Comparison of ENCODE assay signal across 25 cellular contexts in the genomic region with DNA sequence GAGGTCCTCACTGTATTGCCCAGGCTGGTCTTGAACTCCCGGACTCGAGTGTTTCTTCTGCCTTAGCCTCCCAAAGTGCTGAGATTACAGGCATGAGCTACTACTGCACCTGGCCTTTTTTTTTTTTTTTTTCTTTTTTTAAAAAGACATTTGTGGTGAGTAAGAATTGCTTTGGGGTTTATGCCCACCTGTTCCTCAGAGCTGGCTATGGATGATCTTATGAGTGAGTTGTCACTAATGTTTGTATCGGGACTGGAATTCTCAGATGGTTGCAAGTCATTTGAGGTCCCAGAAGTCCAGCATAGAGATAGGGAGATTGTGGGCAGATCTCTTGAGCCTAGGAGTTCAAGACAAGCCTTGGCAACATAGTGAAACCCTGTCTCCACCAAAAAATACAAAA.
"Had no signal": no experiment of that assay in that cellular context is flagged by ENCODE, and none has a peak within 500 bp of the region (broad histone marks: within the 10 kb centered on the region; RNA-seq: fewer than 3 reads in every experiment).

No MANE protein-coding gene starts in this region.

- H3K4me3 ChIP-seq: cardiac muscle cell, Peyer's patch, SJSA1 had no signal

- H3K27me3 ChIP-seq: brain microvascular endothelial cell, cardiac muscle cell, Peyer's patch, SJSA1 had no signal

- H3K27ac Mint-ChIP-seq: activated T-helper 1 cell treated with anti-CD3 and anti-CD28 coated beads, Interleukin-12 subunit alpha, Interleukin-12 subunit beta, Interleukin-2, Interleukin-4 antibody, amounts not matched to agents 30 ng/mL and 10 ng/mL and 1 ng/mL, durations not matched to agents 14 hours and 24 hours and 36 hours had no signal

- DNase-seq: activated CD4-positive, alpha-beta T cell treated with anti-CD3 and anti-CD28 coated beads for 4 hours; activated CD8-positive, alpha-beta memory T cell treated with anti-CD3 and anti-CD28 coated beads, Interleukin-2, amount 50 U/mL, for 4 hours; activated CD8-positive, alpha-beta T cell treated with anti-CD3 and anti-CD28 coated beads for 36 hours; activated effector memory CD4-positive, alpha-beta T cell treated with anti-CD3 and anti-CD28 coated beads, Interleukin-2, amount 50 U/mL, for 16 hours; activated naive CD4-positive, alpha-beta T cell treated with Interleukin-2 at 50 U/mL for 16 hours; brain microvascular endothelial cell; IMR-90; KBM-7; NCI-H1092; NCI-H1417; NCI-H1930; NCI-H2171; NCI-H226; NCI-H526; NCI-H82; NK-92 treated with Interleukin-12 subunit alpha and Interleukin-12 subunit beta, amount 100 ng/mL, for 24 hours; OCI-M1; Peyer's patch; SHP77; SW 1271 had no signal

- H3K4me3 Mint-ChIP-seq: activated CD8-positive, alpha-beta T cell treated with anti-CD3 and anti-CD28 coated beads for 36 hours; activated T-helper 1 cell treated with anti-CD3 and anti-CD28 coated beads, Interleukin-12 subunit alpha, Interleukin-12 subunit beta, Interleukin-2, Interleukin-4 antibody, amounts not matched to agents 30 ng/mL and 10 ng/mL and 1 ng/mL, durations not matched to agents 14 hours and 24 hours and 36 hours had no signal

- H3K27ac ChIP-seq: brain microvascular endothelial cell, Peyer's patch, SJSA1 had no signal

- H3K9me3 ChIP-seq: Peyer's patch, SJSA1 had no signal

- H3K4me1 ChIP-seq: Peyer's patch had no signal

- H3K9me3 Mint-ChIP-seq: activated CD8-positive, alpha-beta T cell treated with anti-CD3 and anti-CD28 coated beads for 36 hours; activated naive CD4-positive, alpha-beta T cell treated with anti-CD3 and anti-CD28 coated beads, Interleukin-2, amount 50 U/mL, for 72 hours; activated T-helper 1 cell treated with anti-CD3 and anti-CD28 coated beads, Interleukin-12 subunit alpha, Interleukin-12 subunit beta, Interleukin-2, Interleukin-4 antibody, amounts not matched to agents 30 ng/mL and 10 ng/mL and 1 ng/mL, durations not matched to agents 14 hours and 24 hours and 36 hours had no signal

- ATAC-seq: activated CD4-positive, CD25-positive, alpha-beta regulatory T cell treated with anti-CD3 and anti-CD28 coated beads, Interleukin-2, amount 50 U/mL, for 24 hours had no signal

- H3K27me3 Mint-ChIP-seq: activated CD8-positive, alpha-beta T cell treated with anti-CD3 and anti-CD28 coated beads for 36 hours had no signal
